In the genomic region with DNA sequence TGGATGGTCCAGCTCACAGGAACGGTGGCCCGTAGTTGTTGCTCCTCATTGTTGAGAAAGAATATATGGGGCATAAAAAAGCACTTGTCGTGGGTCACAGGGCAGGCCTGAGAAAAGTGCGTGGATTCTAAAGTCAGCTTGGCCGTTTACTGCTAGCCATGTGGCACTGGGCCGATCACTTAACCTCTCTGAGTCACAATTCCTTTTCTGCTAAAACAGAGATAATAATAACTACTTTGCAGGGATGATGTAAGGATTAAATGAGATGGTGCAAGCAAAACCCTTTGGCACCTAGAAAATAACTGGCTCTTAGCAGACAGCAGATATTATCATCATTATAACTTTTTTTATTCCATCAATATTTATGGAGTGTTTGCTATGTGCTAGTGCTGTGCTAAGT, we compare ENCODE assay signal across 18 cellular contexts.
DNase-seq lines count a peak whose midpoint lies in the region; ATAC-seq and TF ChIP-seq lines count a peak whose summit lies in the region.
"Had no signal": no experiment of that assay in that cellular context is flagged by ENCODE, and none has a peak within 500 bp of the region (broad histone marks: within the 10 kb centered on the region; RNA-seq: fewer than 3 reads in every experiment).

No MANE protein-coding gene starts in this region.

- peak overlapping the region; percentile 15 for H2AFZ ChIP-seq in IMR-90 (replicated peaks; ENCODE audit: low read length, poor library complexity)

- H3K4me3 ChIP-seq in AG10803 (ENCODE audit: low read length) = no peak overlapping the region
- no peak overlapping the region for H3K4me3 ChIP-seq in IMR-90 (ENCODE audit: insufficient read depth, low read depth, low read length)
- H3K4me3 ChIP-seq in brain microvascular endothelial cell (ENCODE audit: low read depth, low read length) = no peak overlapping the region
- no peak overlapping the region for H3K4me3 ChIP-seq in right lobe of liver
- H3K4me3 ChIP-seq: K562 had no signal

- H2AK5ac ChIP-seq in IMR-90 (ENCODE audit: low read depth, low read length) = peak overlapping the region; percentile 53; the same call in 1 of the 2 replicates

- no peak overlapping the region for H3K27ac Mint-ChIP-seq in effector memory CD8-positive, alpha-beta T cell

- H2BK20ac ChIP-seq in IMR-90 (ENCODE audit: low read depth, low read length) = no peak overlapping the region

- no peaks in the 10 kb centered on the region for H3K27me3 Mint-ChIP-seq in effector memory CD8-positive, alpha-beta T cell

- in situ Hi-C loops in IMR-90 (cut with MboI; ENCODE audit: low sequenced_read_pairs) = no loop called here
- in situ Hi-C loops in brain microvascular endothelial cell (cut with HindIII; ENCODE audit: low pct_ligation_motif_present, low sequenced_read_pairs) = no loop called here

- H3K4me1 ChIP-seq in IMR-90 (ENCODE audit: control insufficient read depth, insufficient read depth, low read length) = peaks cover 6% of the 10 kb centered on the region; the same call in 1 of the 2 replicates
- H3K4me1 ChIP-seq in right lobe of liver = peaks cover 0 to 4% (median 0%) of the 10 kb centered on the region in 4 donors

- H3K9me3 Mint-ChIP-seq in effector memory CD8-positive, alpha-beta T cell = peaks cover 10 to 39% of the 10 kb centered on the region in 2 donors

- peak overlapping the region in 1 of 2 experiments; percentile 46; a peak in 1 of 4 replicates for H4K8ac ChIP-seq in IMR-90 (ENCODE audit: low read depth in 2 of 2, low read length in 2 of 2)

- CTCF ChIA-PET in IMR-90 (lab: Yijun Ruan, JAX) = no interaction called here

- no peak overlapping the region for H3K4me2 ChIP-seq in IMR-90 (ENCODE audit: low read depth, low read length)

- H3K36me3 ChIP-seq in IMR-90 (ENCODE audit: control insufficient read depth, insufficient read depth, low read length) (no peaks in the 10 kb centered on the region), brain microvascular endothelial cell (replicated peaks) (no peaks in the 10 kb centered on the region), right lobe of liver (no peaks in the 10 kb centered on the region)
- H3K36me3 ChIP-seq: BE2C had no signal

- no peaks in the 10 kb centered on the region for H4K20me1 ChIP-seq in IMR-90 (ENCODE audit: insufficient read depth, low read length)

- peaks cover 10% of the 10 kb centered on the region for H3K9me1 ChIP-seq in IMR-90 (ENCODE audit: insufficient read depth, low read length)

- intact Hi-C loops in IMR-90 (cut with micrococcal nuclease) (no loop called here), right lobe of liver (cut with DNase I) (loop anchor here in 1 of 2 donors (10.0 kb wide), 1 partner anchor 258 kb away; no protein-coding TSS in a partner anchor)

- H3K36me3 Mint-ChIP-seq in effector memory CD8-positive, alpha-beta T cell (ENCODE audit: insufficient read depth) = peaks cover 4% of the 10 kb centered on the region

- H3K27ac ChIP-seq in IMR-90 (ENCODE audit: insufficient read depth, low read length) (no peak overlapping the region), brain microvascular endothelial cell (no peak overlapping the region), right lobe of liver (no peak overlapping the region)

- ATAC-seq in IMR-90 (ENCODE audit: low read depth) = no peak
- ATAC-seq in right lobe of liver = no peak
- ATAC-seq in effector memory CD8-positive, alpha-beta T cell (replicated peaks) = no peak
- no peak for ATAC-seq in GM21619 (IDR thresholded peaks at IDR 0.05; ENCODE audit: unreplicated experiment)
- no peak for ATAC-seq in GM18873 (IDR thresholded peaks at IDR 0.05; ENCODE audit: low FRiP score, unreplicated experiment)
- ATAC-seq: K562, Panc1, SK-N-SH treated with all-trans-retinoic acid at 6 μM for 48 hours had no signal

- TF ChIP-seq POLR2A in IMR-90 (IDR thresholded peaks at IDR 0.05; ENCODE audit: low read depth, low read length) (no peak), right lobe of liver (IDR thresholded peaks at IDR 0.05) (no peak)

- no peaks in the 10 kb centered on the region for H3K79me1 ChIP-seq in IMR-90 (ENCODE audit: low read depth in 1 of 2, low read length in 2 of 2)

- peak overlapping the region; percentile 12; the same call in 1 of the 2 replicates for H3K4ac ChIP-seq in IMR-90 (ENCODE audit: low read depth, low read length)

- H3K56ac ChIP-seq in IMR-90 (ENCODE audit: extremely low read depth, insufficient read depth, low read length) = no peak overlapping the region

- no peak overlapping the region for H4K91ac ChIP-seq in IMR-90 (ENCODE audit: insufficient read depth, low read depth, low read length)

- no CpG with 5 or more reads among the region's 6 CpGs for WGBS in IMR-90 (ENCODE audit: extremely low coverage in 2 of 2, insufficient read length in 1 of 2), 2 experiments
- WGBS in right lobe of liver (ENCODE audit: insufficient coverage, low coverage, low lambda C conversion rate, missing lambda C conversion rate) = 76% methylated on average over 6 of the region's 6 CpGs

- no TSS peak for BruUV-seq in IMR-90 (replicated peaks; lab: Mats Ljungman, UMichigan)

- H3K4me1 Mint-ChIP-seq in effector memory CD8-positive, alpha-beta T cell (ENCODE audit: low read depth in 2 of 2) = no peaks in the 10 kb centered on the region

- DNase-seq in AG10803 (ENCODE audit: low read depth) (peak; percentile 26), IMR-90 (peak; percentile 47), brain microvascular endothelial cell (peak; percentile 57), iris pigment epithelial cell (ENCODE audit: low read depth) (peak; percentile 76), right lobe of liver (no peak)
- DNase-seq in effector memory CD8-positive, alpha-beta T cell = no peak
- DNase-seq: BE2C, GOT3, NCI-H1694, NCI-H2081, NCI-H2171, NCI-H345, NCI-H524 had no signal

- no peak overlapping the region for H3K4me3 Mint-ChIP-seq in effector memory CD8-positive, alpha-beta T cell

- dilution Hi-C loops in IMR-90 (cut with HindIII; ENCODE audit: low sequenced_read_pairs, unreplicated experiment) = no loop called here

- no peak overlapping the region for H3K14ac ChIP-seq in IMR-90 (replicated peaks; ENCODE audit: low read depth, low read length)

- no peak overlapping the region for H4K5ac ChIP-seq in IMR-90 (ENCODE audit: low read depth, low read length)

- H2BK15ac ChIP-seq in IMR-90 (ENCODE audit: low read depth, low read length) = peak overlapping the region; percentile 4; the same call in 1 of the 3 replicates

- H3K9me3 ChIP-seq in IMR-90 (ENCODE audit: control insufficient read depth, insufficient read depth, low read length) (peaks cover 3% of the 10 kb centered on the region; the same call in 1 of the 2 replicates), right lobe of liver (no peaks in the 10 kb centered on the region)
- H3K9me3 ChIP-seq: BE2C had no signal

- no peak overlapping the region for H2AK9ac ChIP-seq in IMR-90 (replicated peaks; ENCODE audit: low read depth, low read length, poor library complexity)

- TF ChIP-seq CTCF in AG10803 (conservative IDR thresholded peaks at IDR 0.05; ENCODE audit: low read length) (no peak), IMR-90 (conservative IDR thresholded peaks at IDR 0.05; ENCODE audit: low read depth, low read length) (no peak), brain microvascular endothelial cell (IDR thresholded peaks at IDR 0.05; ENCODE audit: low read depth, low read length, missing control alignments) (no peak), right lobe of liver (IDR thresholded peaks at IDR 0.05) (no peak)

- no peak overlapping the region for H3K23ac ChIP-seq in IMR-90 (ENCODE audit: low read depth, low read length)

- H3K27me3 ChIP-seq in IMR-90 (ENCODE audit: control insufficient read depth, insufficient read depth, low read length) (no peaks in the 10 kb centered on the region), brain microvascular endothelial cell (replicated peaks) (no peaks in the 10 kb centered on the region), right lobe of liver (no peaks in the 10 kb centered on the region)
- H3K27me3 ChIP-seq: BE2C had no signal

- POLR2A ChIA-PET in IMR-90 (lab: Charles Lee; ENCODE audit: unreplicated experiment) = no interaction called here

- TF ChIP-seq RAD21 in IMR-90 (IDR thresholded peaks at IDR 0.05; ENCODE audit: low read length) = no peak

- no peak overlapping the region for H3K9ac ChIP-seq in IMR-90 (ENCODE audit: low read depth, low read length)

- no peak overlapping the region for H2BK5ac ChIP-seq in IMR-90 (ENCODE audit: low read depth, low read length, poor library complexity, severe bottlenecking)

- H3K18ac ChIP-seq in IMR-90 (ENCODE audit: low read depth, low read length) = no peak overlapping the region

- peak overlapping the region; percentile 51; the same call in 1 of the 2 replicates for H2BK120ac ChIP-seq in IMR-90 (ENCODE audit: low read depth, low read length)

TF ChIP-seq in IMR-90, 13 proteins besides CTCF, POLR2A, EP300 and RAD21:
- TF ChIP-seq FOS (IDR thresholded peaks at IDR 0.05; ENCODE audit: low read depth, low read length) (no peak), CEBPB (IDR thresholded peaks at IDR 0.05; ENCODE audit: low read depth, low read length) (peak; percentile 64), BHLHE40 (IDR thresholded peaks at IDR 0.05; ENCODE audit: low read depth, low read length) (no peak)

Comparison
In these comparisons a context has a peak if more than half of its experiments do, and no peak if none do; other contexts are left out.
1. DNase-seq: peak in AG10803 (single experiment), IMR-90 (single experiment), brain microvascular endothelial cell (single experiment) and iris pigment epithelial cell (single experiment); none in right lobe of liver (0 of 3) and effector memory CD8-positive, alpha-beta T cell (0 of 3).